10 cellular contexts compared by ENCODE assay signal in the genomic region with DNA sequence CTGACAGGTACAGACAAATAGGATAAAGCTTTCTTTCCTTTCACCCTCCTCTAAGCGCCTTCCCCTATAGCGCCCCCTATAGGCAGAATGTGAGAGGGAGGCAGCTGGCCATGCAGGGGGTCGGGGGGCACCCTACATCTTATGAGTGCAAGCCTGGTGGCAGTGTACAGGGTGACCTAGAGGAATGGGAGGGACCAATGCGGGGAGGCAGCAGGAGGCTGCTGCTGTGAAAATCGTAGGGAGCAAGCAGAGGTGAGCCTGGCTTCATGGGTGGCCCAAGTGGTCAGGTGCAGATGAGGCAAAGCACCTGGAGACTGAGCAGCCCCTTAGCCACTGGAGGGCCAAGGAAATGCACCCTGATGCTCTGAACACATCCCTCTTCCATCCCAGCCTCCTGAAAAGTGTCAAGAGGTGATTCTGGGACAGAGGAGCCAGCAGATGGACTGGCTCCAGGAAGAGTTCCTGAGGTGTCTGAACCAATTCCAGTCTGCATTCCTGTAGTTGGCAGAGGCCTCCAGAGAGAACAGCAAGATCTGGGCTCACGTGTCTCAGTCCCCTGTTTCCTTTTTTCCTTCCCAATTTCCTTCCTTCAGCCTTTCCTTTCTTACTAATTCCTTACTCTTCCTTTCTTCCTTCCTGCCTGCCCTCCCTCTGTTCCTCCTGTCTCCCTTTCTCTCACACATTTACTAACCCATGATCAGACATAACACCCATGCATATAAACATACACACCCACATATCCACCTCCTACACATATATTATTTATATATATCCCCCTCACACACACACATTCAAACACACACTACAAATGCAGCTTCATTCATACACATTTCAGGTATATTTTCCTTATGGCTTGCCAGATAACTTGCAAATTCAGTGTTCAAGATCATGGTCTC. TPM values are rescaled to one million over a fixed set of nuclear protein-coding genes. Genes with fewer than 3 reads are reported as not detected.
A peak's percentile ranks its signal among the peaks of the same experiment; 100 is the strongest.
DNase-seq lines count a peak whose midpoint lies in the region; ATAC-seq, FAIRE-seq and TF ChIP-seq lines count a peak whose summit lies in the region.
"Had no signal": no experiment of that assay in that cellular context is flagged by ENCODE, and none has a peak within 500 bp of the region (broad histone marks: within the 10 kb centered on the region; RNA-seq: fewer than 3 reads in every experiment).

No MANE protein-coding gene starts in this region.

- no peak overlapping the region for H3K4me3 ChIP-seq in kidney epithelial cell (ENCODE audit: low read depth, low read length)
- H3K4me3 ChIP-seq: HAP-1, stomach had no signal

- no peak for FAIRE-seq in D721Med (lab: Jason Lieb, UNC)

- H3K27me3 ChIP-seq in kidney epithelial cell (ENCODE audit: control insufficient read depth, insufficient read depth, low read length) = peaks cover 5% of the 10 kb centered on the region
- H3K27me3 ChIP-seq: stomach had no signal

- no peak for ATAC-seq in GM21825 (IDR thresholded peaks at IDR 0.05; ENCODE audit: unreplicated experiment)

- H3K36me3 ChIP-seq in kidney epithelial cell (ENCODE audit: control insufficient read depth, insufficient read depth, low read length) = no peaks in the 10 kb centered on the region
- H3K36me3 ChIP-seq: HAP-1, stomach had no signal

- peak; percentile 27; the same call in 1 of the 2 replicates for TF ChIP-seq RAD21 in Ishikawa (IDR thresholded peaks at IDR 0.05; ENCODE audit: low read depth)

- H3K27me3 Mint-ChIP-seq in MCF 10A (ENCODE audit: insufficient read depth, unreplicated experiment) = peaks cover 8% of the 10 kb centered on the region

- in situ Hi-C loops in ACHN (cut with HindIII; ENCODE audit: low pct_ligation_motif_present, low pct_unique_long_range_greater_than_20kb, low sequenced_read_pairs) = no loop called here

- no TSS peak for BruUV-seq in MCF 10A (replicated peaks; lab: Mats Ljungman, UMichigan)

- POLR2A ChIA-PET in MCF 10A (lab: Yijun Ruan, JAX) = interaction anchor here (1.1 kb wide), 1 partner anchor 119 kb away, joined by 4 read pairs; a partner anchor contains a TSS

- CTCF ChIA-PET in MCF 10A (lab: Yijun Ruan, JAX) = interaction anchor here (0.5 to 4.0 kb wide), 18 partner anchors 9 to 1599 kb away, joined by 3 to 21 read pairs (median 4); no protein-coding TSS in a partner anchor

- H3K4me1 Mint-ChIP-seq in MCF 10A (ENCODE audit: insufficient read depth, unreplicated experiment) = peaks cover 18% of the 10 kb centered on the region

- TF ChIP-seq EP300 in Ishikawa (IDR thresholded peaks at IDR 0.05; ENCODE audit: borderline replicate concordance) = no peak

- no peaks in the 10 kb centered on the region for H3K9me3 Mint-ChIP-seq in MCF 10A (ENCODE audit: unreplicated experiment)

- no peaks in the 10 kb centered on the region for H3K36me3 Mint-ChIP-seq in MCF 10A (ENCODE audit: insufficient read depth, unreplicated experiment)

- TF ChIP-seq CTCF in D721Med (IDR thresholded peaks at IDR 0.05; ENCODE audit: insufficient read depth, missing control alignments) (peak; percentile 41), MCF 10A (IDR thresholded peaks at IDR 0.05; ENCODE audit: unreplicated experiment) (peak; percentile 57), kidney epithelial cell (IDR thresholded peaks at IDR 0.05; ENCODE audit: insufficient read depth, low read length, poor library complexity, severe bottlenecking) (peak; percentile 57)

- DNase-seq in D721Med (ENCODE audit: insufficient read length, low spot score) (no peak), MCF 10A (ENCODE audit: unreplicated experiment) (no peak), kidney epithelial cell (ENCODE audit: low read depth) (no peak), SIG-M5 (lab: John Stamatoyannopoulos, UW) (no peak), ACHN (no peak), dedifferentiated amniotic fluid mesenchymal stem cell (ENCODE audit: extremely low spot score) (no peak)
- DNase-seq: stomach had no signal

- H3K4me3 Mint-ChIP-seq in MCF 10A (ENCODE audit: unreplicated experiment) = no peak overlapping the region

- intact Hi-C loops in MCF 10A (cut with micrococcal nuclease) = no loop called here

- H3K27ac Mint-ChIP-seq in MCF 10A (ENCODE audit: low read depth, unreplicated experiment) = no peak overlapping the region

TF ChIP-seq in Ishikawa, 13 proteins besides CTCF, POLR2A, EP300 and RAD21:
- TF ChIP-seq, protein P1, sequence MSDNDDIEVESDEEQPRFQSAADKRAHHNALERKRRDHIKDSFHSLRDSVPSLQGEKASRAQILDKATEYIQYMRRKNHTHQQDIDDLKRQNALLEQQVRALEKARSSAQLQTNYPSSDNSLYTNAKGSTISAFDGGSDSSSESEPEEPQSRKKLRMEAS (IDR thresholded peaks at IDR 0.05) = no peak
- TF ChIP-seq TEAD4 (IDR thresholded peaks at IDR 0.05) = no peak
- no peak for TF ChIP-seq CEBPB (IDR thresholded peaks at IDR 0.05)
- TF ChIP-seq, protein P2, sequence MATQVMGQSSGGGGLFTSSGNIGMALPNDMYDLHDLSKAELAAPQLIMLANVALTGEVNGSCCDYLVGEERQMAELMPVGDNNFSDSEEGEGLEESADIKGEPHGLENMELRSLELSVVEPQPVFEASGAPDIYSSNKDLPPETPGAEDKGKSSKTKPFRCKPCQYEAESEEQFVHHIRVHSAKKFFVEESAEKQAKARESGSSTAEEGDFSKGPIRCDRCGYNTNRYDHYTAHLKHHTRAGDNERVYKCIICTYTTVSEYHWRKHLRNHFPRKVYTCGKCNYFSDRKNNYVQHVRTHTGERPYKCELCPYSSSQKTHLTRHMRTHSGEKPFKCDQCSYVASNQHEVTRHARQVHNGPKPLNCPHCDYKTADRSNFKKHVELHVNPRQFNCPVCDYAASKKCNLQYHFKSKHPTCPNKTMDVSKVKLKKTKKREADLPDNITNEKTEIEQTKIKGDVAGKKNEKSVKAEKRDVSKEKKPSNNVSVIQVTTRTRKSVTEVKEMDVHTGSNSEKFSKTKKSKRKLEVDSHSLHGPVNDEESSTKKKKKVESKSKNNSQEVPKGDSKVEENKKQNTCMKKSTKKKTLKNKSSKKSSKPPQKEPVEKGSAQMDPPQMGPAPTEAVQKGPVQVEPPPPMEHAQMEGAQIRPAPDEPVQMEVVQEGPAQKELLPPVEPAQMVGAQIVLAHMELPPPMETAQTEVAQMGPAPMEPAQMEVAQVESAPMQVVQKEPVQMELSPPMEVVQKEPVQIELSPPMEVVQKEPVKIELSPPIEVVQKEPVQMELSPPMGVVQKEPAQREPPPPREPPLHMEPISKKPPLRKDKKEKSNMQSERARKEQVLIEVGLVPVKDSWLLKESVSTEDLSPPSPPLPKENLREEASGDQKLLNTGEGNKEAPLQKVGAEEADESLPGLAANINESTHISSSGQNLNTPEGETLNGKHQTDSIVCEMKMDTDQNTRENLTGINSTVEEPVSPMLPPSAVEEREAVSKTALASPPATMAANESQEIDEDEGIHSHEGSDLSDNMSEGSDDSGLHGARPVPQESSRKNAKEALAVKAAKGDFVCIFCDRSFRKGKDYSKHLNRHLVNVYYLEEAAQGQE (IDR thresholded peaks at IDR 0.05; ENCODE audit: low read depth) = no peak
- no peak for TF ChIP-seq CREB1 (IDR thresholded peaks at IDR 0.05; ENCODE audit: low read depth)
- TF ChIP-seq, protein P3, sequence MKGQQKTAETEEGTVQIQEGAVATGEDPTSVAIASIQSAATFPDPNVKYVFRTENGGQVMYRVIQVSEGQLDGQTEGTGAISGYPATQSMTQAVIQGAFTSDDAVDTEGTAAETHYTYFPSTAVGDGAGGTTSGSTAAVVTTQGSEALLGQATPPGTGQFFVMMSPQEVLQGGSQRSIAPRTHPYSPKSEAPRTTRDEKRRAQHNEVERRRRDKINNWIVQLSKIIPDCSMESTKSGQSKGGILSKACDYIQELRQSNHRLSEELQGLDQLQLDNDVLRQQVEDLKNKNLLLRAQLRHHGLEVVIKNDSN (IDR thresholded peaks at IDR 0.05) = no peak
- no peak for TF ChIP-seq EGR1 (IDR thresholded peaks at IDR 0.05)
- no peak for TF ChIP-seq YY1 (IDR thresholded peaks at IDR 0.05; ENCODE audit: low read depth)
- TF ChIP-seq FOXM1 (IDR thresholded peaks at IDR 0.05; ENCODE audit: borderline replicate concordance, low read depth) = no peak
TF ChIP-seq in Ishikawa: peak in this region for 0.

RNA-seq across cellular contexts. Expression of a gene that starts 32.8 kb away (rescaled TPM):
- total RNA-seq in MCF 10A (2022) = 46.8 and 57.4 TPM in 2 replicates
- total RNA-seq in kidney epithelial cell = 27.6 and 28.8 TPM in 2 replicates
